Comparison of ENCODE assay signal across 16 cellular contexts in the genomic region with DNA sequence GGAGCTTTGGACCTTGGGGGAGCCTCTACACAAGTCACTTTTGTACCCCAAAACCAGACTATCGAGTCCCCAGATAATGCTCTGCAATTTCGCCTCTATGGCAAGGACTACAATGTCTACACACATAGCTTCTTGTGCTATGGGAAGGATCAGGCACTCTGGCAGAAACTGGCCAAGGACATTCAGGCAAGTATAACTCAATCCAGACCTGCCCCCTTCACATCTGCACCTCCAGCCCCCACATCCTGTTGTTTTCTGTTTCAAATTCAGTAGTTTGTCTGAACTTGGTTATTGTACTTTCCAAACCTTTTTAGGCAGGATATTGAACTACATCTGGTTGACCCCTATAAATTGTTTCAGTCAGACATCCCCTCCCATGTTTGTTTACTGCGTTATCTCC.
DNase-seq lines count a peak whose midpoint lies in the region; ATAC-seq and TF ChIP-seq lines count a peak whose summit lies in the region.
"Had no signal": no experiment of that assay in that cellular context is flagged by ENCODE, and none has a peak within 500 bp of the region (broad histone marks: within the 10 kb centered on the region; RNA-seq: fewer than 3 reads in every experiment).

No MANE protein-coding gene starts in this region.

- DNase-seq in CD4-positive, CD25-positive, alpha-beta regulatory T cell: peak in 1 of 3 donors; percentile 64
- peak; percentile 41 for DNase-seq in HFF-Myc (ENCODE audit: extremely low read depth, low read depth)
- DNase-seq in dermis microvascular lymphatic vessel endothelial cell (ENCODE audit: low read depth in 2 of 2): peak; percentile 44 to 48
- DNase-seq in osteoblast (ENCODE audit: insufficient read length, low spot score, missing footprints): peak; percentile 3
- no peak for DNase-seq in mesenteric fat pad (ENCODE audit: low spot score)
- no peak for DNase-seq in upper lobe of left lung
- DNase-seq in T-helper 9 cell: no peak
- DNase-seq: C1 segment of cervical spinal cord, DND-41, H9, KG1, NCI-H1436, NCI-H1930, NCI-H226, NCI-H524 treated with DMSO at 0.1 percent for 48 hours, PC-9 had no signal

- no peaks in the 10 kb centered on the region for H3K27me3 ChIP-seq in CD4-positive, CD25-positive, alpha-beta regulatory T cell (ENCODE audit: control insufficient read depth, insufficient read depth, low read length)
- H3K27me3 ChIP-seq in osteoblast (ENCODE audit: insufficient read depth, low read length) (no peaks in the 10 kb centered on the region), upper lobe of left lung (no peaks in the 10 kb centered on the region)

- no peak for ATAC-seq in CD4-positive, CD25-positive, alpha-beta regulatory T cell (ENCODE audit: low read depth in 2 of 2)
- ATAC-seq in upper lobe of left lung (ENCODE audit: low FRiP score in 2 of 2): no peak

- peaks cover 4 to 18% (median 12%) of the 10 kb centered on the region in 4 donors for H3K4me1 Mint-ChIP-seq in CD4-positive, CD25-positive, alpha-beta regulatory T cell
- H3K4me1 Mint-ChIP-seq: H9 had no signal

- no peak for TF ChIP-seq EP300 in upper lobe of left lung (IDR thresholded peaks at IDR 0.05)

- H3K9me3 Mint-ChIP-seq in CD4-positive, CD25-positive, alpha-beta regulatory T cell: peaks cover 0 to 3% (median 0%) of the 10 kb centered on the region in 7 donors
- H3K9me3 Mint-ChIP-seq: H9 had no signal

- peaks cover 4% of the 10 kb centered on the region for H3K36me3 Mint-ChIP-seq in CD4-positive, CD25-positive, alpha-beta regulatory T cell

- peaks cover 25% of the 10 kb centered on the region for H3K36me3 ChIP-seq in CD4-positive, CD25-positive, alpha-beta regulatory T cell (ENCODE audit: control insufficient read depth, insufficient read depth, low read length)
- no peaks in the 10 kb centered on the region for H3K36me3 ChIP-seq in osteoblast (ENCODE audit: insufficient read depth, low read length)
- H3K36me3 ChIP-seq in upper lobe of left lung: peaks cover 0 to 27% (median 7%) of the 10 kb centered on the region in 4 donors

- H3K27ac ChIP-seq in CD4-positive, CD25-positive, alpha-beta regulatory T cell (ENCODE audit: insufficient read depth, low read length, poor library complexity, severe bottlenecking): peak overlapping the region; percentile 15
- H3K27ac ChIP-seq in osteoblast (ENCODE audit: low read depth, low read length): no peak overlapping the region
- H3K27ac ChIP-seq in upper lobe of left lung: no peak overlapping the region
- H3K27ac ChIP-seq: PC-9 had no signal

- no peak overlapping the region for H2AFZ ChIP-seq in osteoblast (ENCODE audit: low read length)
- H2AFZ ChIP-seq: PC-9 had no signal

- TF ChIP-seq CTCF in HFF-Myc (IDR thresholded peaks at IDR 0.05; ENCODE audit: low read depth, low read length, missing control alignments) (no peak), osteoblast (IDR thresholded peaks at IDR 0.05; ENCODE audit: extremely low read depth, low read depth, low read length) (no peak), upper lobe of left lung (IDR thresholded peaks at IDR 0.05) (no peak)

- H4K20me1 ChIP-seq in osteoblast (ENCODE audit: insufficient read depth, low read length): no peaks in the 10 kb centered on the region

- peaks cover 14% of the 10 kb centered on the region for H3K4me1 ChIP-seq in CD4-positive, CD25-positive, alpha-beta regulatory T cell (ENCODE audit: control insufficient read depth, insufficient read depth, low read length, poor library complexity, severe bottlenecking)
- peaks cover 5% of the 10 kb centered on the region for H3K4me1 ChIP-seq in osteoblast (ENCODE audit: insufficient read depth, low read length)
- peaks cover 11 to 19% (median 14%) of the 10 kb centered on the region in 4 donors for H3K4me1 ChIP-seq in upper lobe of left lung

- H3K79me2 ChIP-seq in osteoblast (ENCODE audit: insufficient read depth, low read length): no peaks in the 10 kb centered on the region

- H3K9me3 ChIP-seq in CD4-positive, CD25-positive, alpha-beta regulatory T cell (ENCODE audit: control insufficient read depth in 2 of 2, low read length in 2 of 2): no peaks in the 10 kb centered on the region
- H3K9me3 ChIP-seq in osteoblast (ENCODE audit: low read depth, low read length): no peaks in the 10 kb centered on the region
- H3K9me3 ChIP-seq in upper lobe of left lung: no peaks in the 10 kb centered on the region

- H3K27ac Mint-ChIP-seq in CD4-positive, CD25-positive, alpha-beta regulatory T cell: no peak overlapping the region
- H3K27ac Mint-ChIP-seq: H9 had no signal

- H3K4me3 ChIP-seq in CD4-positive, CD25-positive, alpha-beta regulatory T cell (ENCODE audit: low read depth, low read length): no peak overlapping the region
- no peak overlapping the region for H3K4me3 ChIP-seq in HFF-Myc (replicated peaks; ENCODE audit: low read depth, low read length)
- H3K4me3 ChIP-seq in osteoblast (ENCODE audit: insufficient read depth, low read length): no peak overlapping the region
- H3K4me3 ChIP-seq in upper lobe of left lung: no peak overlapping the region
- H3K4me3 ChIP-seq: PC-9 had no signal

- TF ChIP-seq POLR2A in upper lobe of left lung (IDR thresholded peaks at IDR 0.05): no peak

- no peaks in the 10 kb centered on the region for H3K27me3 Mint-ChIP-seq in CD4-positive, CD25-positive, alpha-beta regulatory T cell

- H3K4me2 ChIP-seq in osteoblast (ENCODE audit: insufficient read depth, low read length): no peak overlapping the region
- H3K4me2 ChIP-seq: PC-9 had no signal

- WGBS in upper lobe of left lung, 2 donors: 86 to 95% methylated on average over 3 of the region's 3 CpGs

- no peak overlapping the region for H3K4me3 Mint-ChIP-seq in CD4-positive, CD25-positive, alpha-beta regulatory T cell
- H3K4me3 Mint-ChIP-seq: H9 had no signal

Comparison
In these comparisons a context has a peak if more than half of its experiments do, and no peak if none do; other contexts are left out.
1. DNase-seq: peak in HFF-Myc (single experiment), dermis microvascular lymphatic vessel endothelial cell (2 of 2) and osteoblast (single experiment); none in mesenteric fat pad (single experiment), upper lobe of left lung (0 of 2) and T-helper 9 cell (single experiment).